ENCODE assay signal across 13 cellular contexts in the genomic region with DNA sequence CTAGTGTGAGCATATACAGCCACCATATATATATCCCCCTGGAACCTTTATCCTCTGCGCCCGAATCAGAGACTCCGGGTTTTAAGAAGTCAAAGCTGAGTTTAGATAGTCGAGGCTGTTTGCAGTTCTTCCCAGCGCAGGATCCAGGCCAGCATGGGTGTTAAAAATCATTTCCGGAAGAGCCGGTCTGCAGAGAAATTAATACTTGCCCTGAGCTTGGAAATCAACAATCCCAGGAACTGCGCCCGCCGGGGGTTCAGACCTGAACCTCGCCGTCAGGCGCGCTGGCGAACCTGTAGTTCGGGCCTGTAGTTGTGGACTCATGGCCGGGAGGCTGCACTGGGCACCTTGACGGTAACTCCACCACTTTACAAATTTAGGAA. TPM values are rescaled to one million over a fixed set of nuclear protein-coding genes. Genes with fewer than 3 reads are reported as not detected.
DNase-seq lines count a peak whose midpoint lies in the region; ATAC-seq and TF ChIP-seq lines count a peak whose summit lies in the region.
"Had no signal": no experiment of that assay in that cellular context is flagged by ENCODE, and none has a peak within 500 bp of the region (broad histone marks: within the 10 kb centered on the region; RNA-seq: fewer than 3 reads in every experiment).

No MANE protein-coding gene starts in this region.

- CTCF ChIA-PET in activated CD4-positive, alpha-beta T cell treated with anti-CD3 and anti-CD28 coated beads for 36 hours (lab: Charles Lee), result interaction anchor here (2.8 kb wide), 1 partner anchor 330 kb away, joined by 7 read pairs; no protein-coding TSS in a partner anchor
- CTCF ChIA-PET in activated B cell treated with CpG ODN at 0.5 μM for 24 hours (lab: Charles Lee), result no interaction called here

- peaks cover 54% of the 10 kb centered on the region for H3K27me3 ChIP-seq in skeletal muscle satellite cell (ENCODE audit: control insufficient read depth, insufficient read depth, low read length)

- H3K4me2 ChIP-seq in skeletal muscle satellite cell (ENCODE audit: low read length), result peak overlapping the region; percentile 37

- no peaks in the 10 kb centered on the region for H3K36me3 ChIP-seq in skeletal muscle satellite cell (ENCODE audit: insufficient read depth, low read length)
- H3K36me3 ChIP-seq: uterus had no signal

- no peaks in the 10 kb centered on the region for H3K9me3 Mint-ChIP-seq in activated CD4-positive, alpha-beta T cell treated with anti-CD3 and anti-CD28 coated beads for 36 hours (ENCODE audit: low read depth)
- peaks cover 2% of the 10 kb centered on the region for H3K9me3 Mint-ChIP-seq in activated B cell treated with CpG ODN at 0.5 μM for 24 hours

- H3K4me3 Mint-ChIP-seq in activated CD4-positive, alpha-beta T cell treated with anti-CD3 and anti-CD28 coated beads for 36 hours, result peak overlapping the region; percentile 44
- no peak overlapping the region for H3K4me3 Mint-ChIP-seq in activated B cell treated with CpG ODN at 0.5 μM for 24 hours

- peaks cover 43% of the 10 kb centered on the region for H3K4me1 Mint-ChIP-seq in activated CD4-positive, alpha-beta T cell treated with anti-CD3 and anti-CD28 coated beads for 36 hours
- peaks cover 34% of the 10 kb centered on the region for H3K4me1 Mint-ChIP-seq in activated B cell treated with CpG ODN at 0.5 μM for 24 hours

- intact Hi-C loops in activated CD4-positive, alpha-beta T cell treated with anti-CD3 and anti-CD28 coated beads for 36 hours (cut with DNase I, micrococcal nuclease), result loop anchor here (1.0 to 10.0 kb wide), 3 partner anchors 8 to 669 kb away; a partner anchor contains a TSS
- intact Hi-C loops in activated B cell treated with CpG ODN at 0.5 μM for 24 hours (cut with micrococcal nuclease) (no loop called here), left cardiac atrium (cut with DNase I) (no loop called here)

- POLR2A ChIA-PET in activated CD4-positive, alpha-beta T cell treated with anti-CD3 and anti-CD28 coated beads for 36 hours (lab: Charles Lee), result interaction anchor here (0.5 to 0.7 kb wide), 2 partner anchors 46 to 85 kb away, joined by 4 to 7 read pairs; no protein-coding TSS in a partner anchor
- POLR2A ChIA-PET in activated B cell treated with CpG ODN at 0.5 μM for 24 hours (lab: Charles Lee), result no interaction called here

- DNase-seq in activated CD4-positive, alpha-beta T cell treated with anti-CD3 and anti-CD28 coated beads for 36 hours, result peak; percentile 8
- no peak for DNase-seq in activated CD4-positive, alpha-beta T cell treated with anti-CD3 and anti-CD28 coated beads, Interleukin-2, amount 50 U/mL, for 1 hour
- DNase-seq in activated B cell treated with CpG ODN at 0.5 μM for 24 hours (no peak), left cardiac atrium (peak; percentile 17), HUDEP-2 (lab: John Stamatoyannopoulos, UW; ENCODE audit: unreplicated experiment in 76 of 76) (no peak)
- DNase-seq: activated gamma-delta T cell; NCI-H345; stimulated activated CD4-positive, alpha-beta T cell treated with anti-CD3 and anti-CD28 coated beads, Interleukin-2, amount 100 ng/mL, for 48 hours had no signal

- H3K36me3 Mint-ChIP-seq in activated CD4-positive, alpha-beta T cell treated with anti-CD3 and anti-CD28 coated beads for 36 hours (ENCODE audit: low read depth), result no peaks in the 10 kb centered on the region
- H3K36me3 Mint-ChIP-seq in activated B cell treated with CpG ODN at 0.5 μM for 24 hours (ENCODE audit: low read depth), result no peaks in the 10 kb centered on the region

- no peak for ATAC-seq in activated CD4-positive, alpha-beta T cell treated with anti-CD3 and anti-CD28 coated beads for 36 hours
- ATAC-seq in activated B cell treated with CpG ODN at 0.5 μM for 24 hours (ENCODE audit: low read depth) (no peak), left cardiac atrium (no peak), HG03039 (IDR thresholded peaks at IDR 0.05; ENCODE audit: unreplicated experiment) (no peak), GM18517 (IDR thresholded peaks at IDR 0.05; ENCODE audit: unreplicated experiment) (no peak)
- ATAC-seq: esophagus mucosa had no signal

- TF ChIP-seq CTCF in activated B cell treated with CpG ODN at 0.5 μM for 24 hours (IDR thresholded peaks at IDR 0.05), result no peak

- no peaks in the 10 kb centered on the region for H3K9me3 ChIP-seq in skeletal muscle satellite cell (replicated peaks; ENCODE audit: low read length)
- H3K9me3 ChIP-seq: uterus had no signal

- H3K4me3 ChIP-seq in skeletal muscle satellite cell (ENCODE audit: low read length), result no peak overlapping the region
- H3K4me3 ChIP-seq: uterus had no signal

- H3K4me1 ChIP-seq in skeletal muscle satellite cell (ENCODE audit: control insufficient read depth, insufficient read depth, low read length), result peaks cover 11% of the 10 kb centered on the region

- H3K27me3 Mint-ChIP-seq in activated CD4-positive, alpha-beta T cell treated with anti-CD3 and anti-CD28 coated beads for 36 hours, result peaks cover 75% of the 10 kb centered on the region
- H3K27me3 Mint-ChIP-seq in activated B cell treated with CpG ODN at 0.5 μM for 24 hours, result peaks cover 68% of the 10 kb centered on the region

- H3K27ac Mint-ChIP-seq in activated CD4-positive, alpha-beta T cell treated with anti-CD3 and anti-CD28 coated beads for 36 hours, result no peak overlapping the region
- peak overlapping the region; percentile 59 for H3K27ac Mint-ChIP-seq in activated B cell treated with CpG ODN at 0.5 μM for 24 hours

- no peak overlapping the region for H3K9ac ChIP-seq in skeletal muscle satellite cell (ENCODE audit: low read depth, low read length)

RNA-seq across cellular contexts. Expression of a gene that starts 2.3 kb away (rescaled TPM):
- not detected for total RNA-seq in activated CD4-positive, alpha-beta T cell treated with anti-CD3 and anti-CD28 coated beads for 36 hours
- total RNA-seq in activated B cell treated with CpG ODN at 0.5 μM for 24 hours (not detected in 2 replicates), left cardiac atrium (1 to 10 TPM; 1.5 to 3.5 TPM)
- total RNA-seq in skeletal muscle satellite cell (2012; rRNA removed), result 12.4 and 12.5 TPM in 2 replicates
- total RNA-seq: esophagus mucosa had no signal

RNA-seq across cellular contexts. Expression of a gene that starts 5.9 kb away (rescaled TPM):
- 10 to 100 TPM; 44.9 to 61.6 TPM for total RNA-seq in activated CD4-positive, alpha-beta T cell treated with anti-CD3 and anti-CD28 coated beads for 36 hours
- 39.9 and 44.8 TPM in 2 replicates for total RNA-seq in activated B cell treated with CpG ODN at 0.5 μM for 24 hours
- 10 to 100 TPM; 22.6 to 23.6 TPM for total RNA-seq in left cardiac atrium
- 42.1 and 42.4 TPM in 2 replicates for total RNA-seq in skeletal muscle satellite cell (2012; rRNA removed)

Comparison
In these comparisons a context has a peak if more than half of its experiments do, and no peak if none do; other contexts are left out.
1. DNase-seq: peak in activated CD4-positive, alpha-beta T cell treated with anti-CD3 and anti-CD28 coated beads for 36 hours (single experiment) and left cardiac atrium (single experiment); none in activated CD4-positive, alpha-beta T cell treated with anti-CD3 and anti-CD28 coated beads, Interleukin-2, amount 50 U/mL, for 1 hour (single experiment), activated B cell treated with CpG ODN at 0.5 μM for 24 hours (single experiment) and HUDEP-2 (0 of 76).
2. intact Hi-C loops: an anchor here in activated CD4-positive, alpha-beta T cell treated with anti-CD3 and anti-CD28 coated beads for 36 hours (1.0 to 10.0 kb wide); none called in activated B cell treated with CpG ODN at 0.5 μM for 24 hours and left cardiac atrium.